ENCODE assay signal across 18 cellular contexts in the genomic region with DNA sequence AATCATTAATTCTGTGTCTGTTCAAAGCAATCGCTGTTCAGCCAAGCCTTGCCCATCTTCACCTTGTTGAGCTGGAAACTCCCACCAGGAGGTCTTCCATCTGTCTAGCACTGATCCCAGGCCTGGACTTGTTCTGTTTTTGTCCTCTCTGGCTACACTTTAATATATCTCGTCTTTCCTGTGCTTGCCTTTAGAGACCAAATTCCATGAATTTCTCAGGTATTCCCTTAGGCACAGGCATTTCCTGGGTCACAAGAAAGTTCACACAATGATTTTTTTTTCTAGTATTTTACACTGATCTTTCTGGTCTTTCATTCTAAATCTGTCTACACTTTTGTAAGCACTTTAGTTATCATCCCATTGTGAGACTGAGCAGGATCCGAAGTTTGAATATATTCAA.
DNase-seq lines count a peak whose midpoint lies in the region; ATAC-seq, FAIRE-seq and TF ChIP-seq lines count a peak whose summit lies in the region.
"Had no signal": no experiment of that assay in that cellular context is flagged by ENCODE, and none has a peak within 500 bp of the region (broad histone marks: within the 10 kb centered on the region; RNA-seq: fewer than 3 reads in every experiment).

No MANE protein-coding gene starts in this region.

- H3K4me1 ChIP-seq in K562 (replicated peaks in 1 of 2; ENCODE audit: control insufficient read depth in 2 of 2, insufficient read depth in 2 of 2, low read length in 2 of 2) (peaks cover 13 to 21% of the 10 kb centered on the region in 2 experiments; a peak in 3 of 5 replicates), mesenchymal stem cell (ENCODE audit: control insufficient read depth, insufficient read depth, low read depth, low read length) (peaks cover 2% of the 10 kb centered on the region)

- H3K9ac ChIP-seq in K562 (ENCODE audit: insufficient read depth in 1 of 2, low read depth in 2 of 2, low read length in 2 of 2) (no peak overlapping the region), mesenchymal stem cell (ENCODE audit: low read length) (no peak overlapping the region)

- CTCF ChIA-PET in K562 (lab: Yijun Ruan, JAX; ENCODE audit: low intra/inter-chr PET ratio): no interaction called here

- H2BK12ac ChIP-seq in mesenchymal stem cell (ENCODE audit: low read length in 2 of 2): no peak overlapping the region

- H3K27me3 ChIP-seq in K562 (ENCODE audit: control insufficient read depth in 2 of 2, insufficient read depth in 2 of 2, low read length in 2 of 2) (no peaks in the 10 kb centered on the region), mesenchymal stem cell (ENCODE audit: control insufficient read depth in 1 of 2, insufficient read depth in 1 of 2, low read length in 2 of 2) (peaks cover 0 to 9% of the 10 kb centered on the region in 2 experiments)

- no peak overlapping the region for H3K18ac ChIP-seq in mesenchymal stem cell (ENCODE audit: low read depth in 1 of 2, low read length in 2 of 2)

- H4K20me1 ChIP-seq in K562 (replicated peaks; ENCODE audit: control insufficient read depth, insufficient read depth, low read length): no peaks in the 10 kb centered on the region

- H3K4me3 ChIP-seq in K562 (no peak overlapping the region), mesenchymal stem cell (ENCODE audit: insufficient read depth in 1 of 2, low read depth in 1 of 2, low read length in 2 of 2) (no peak overlapping the region)

- in situ Hi-C loops in K562 (cut with MboI): no loop called here

- H3K4me3 Mint-ChIP-seq in stimulated activated naive CD8-positive, alpha-beta T cell treated with anti-CD3 and anti-CD28 coated beads, Interleukin-15, Interleukin-2, amounts not matched to agents 100 ng/mL and 50 ng/mL, for 24 hours: no peak overlapping the region
- no peak overlapping the region for H3K4me3 Mint-ChIP-seq in stimulated activated naive CD8-positive, alpha-beta T cell treated with anti-CD3 and anti-CD28 coated beads, Interleukin-15, amount 100 ng/mL, for 72 hours
- H3K4me3 Mint-ChIP-seq: B cell; CD4-positive, alpha-beta T cell had no signal

- no peak for TF ChIP-seq CTCF in K562 (IDR thresholded peaks at IDR 0.05 in 2 of 3, conservative IDR thresholded peaks at IDR 0.05 in 1 of 3; ENCODE audit: insufficient read depth in 2 of 3, low read depth in 1 of 3, low read length in 3 of 3)

- no peak overlapping the region for H3K4ac ChIP-seq in mesenchymal stem cell (ENCODE audit: low read depth in 1 of 2, low read length in 2 of 2)

- BruUV-seq in K562 (replicated peaks; lab: Mats Ljungman, UMichigan): no TSS peak

- H3K4me2 ChIP-seq in K562 (ENCODE audit: insufficient read depth, low read length) (no peak overlapping the region), mesenchymal stem cell (ENCODE audit: low read length, poor library complexity, severe bottlenecking) (no peak overlapping the region)

- no peak overlapping the region for H2BK5ac ChIP-seq in mesenchymal stem cell (ENCODE audit: low read depth, low read length, poor library complexity, severe bottlenecking)

- H3K79me1 ChIP-seq in mesenchymal stem cell (replicated peaks; ENCODE audit: low read length, poor library complexity, severe bottlenecking): no peaks in the 10 kb centered on the region

- TF ChIP-seq EP300 in K562 (IDR thresholded peaks at IDR 0.05; ENCODE audit: low read length): no peak

- H2BK15ac ChIP-seq in mesenchymal stem cell (ENCODE audit: low read depth, poor library complexity, severe bottlenecking): no peak overlapping the region

- H3K79me2 ChIP-seq in K562 (ENCODE audit: control insufficient read depth, insufficient read depth, low read length): no peaks in the 10 kb centered on the region

- no peaks in the 10 kb centered on the region for H3K36me3 ChIP-seq in K562 (ENCODE audit: control insufficient read depth, insufficient read depth, low read length)
- no peaks in the 10 kb centered on the region for H3K36me3 ChIP-seq in mesenchymal stem cell (ENCODE audit: control insufficient read depth in 1 of 2, insufficient read depth in 2 of 2, low read depth in 1 of 2, low read length in 2 of 2)

- no peaks in the 10 kb centered on the region for H3K27me3 Mint-ChIP-seq in stimulated activated naive CD8-positive, alpha-beta T cell treated with anti-CD3 and anti-CD28 coated beads, Interleukin-15, Interleukin-2, amounts not matched to agents 100 ng/mL and 50 ng/mL, for 24 hours
- H3K27me3 Mint-ChIP-seq in stimulated activated naive CD8-positive, alpha-beta T cell treated with anti-CD3 and anti-CD28 coated beads, Interleukin-15, amount 100 ng/mL, for 72 hours: no peaks in the 10 kb centered on the region
- H3K27me3 Mint-ChIP-seq: B cell; CD4-positive, alpha-beta T cell had no signal

- peaks cover 97% of the 10 kb centered on the region for H3K4me1 Mint-ChIP-seq in stimulated activated naive CD8-positive, alpha-beta T cell treated with anti-CD3 and anti-CD28 coated beads, Interleukin-15, Interleukin-2, amounts not matched to agents 100 ng/mL and 50 ng/mL, for 24 hours (ENCODE audit: low read depth)
- H3K4me1 Mint-ChIP-seq in stimulated activated naive CD8-positive, alpha-beta T cell treated with anti-CD3 and anti-CD28 coated beads, Interleukin-15, amount 100 ng/mL, for 72 hours: peaks cover 89% of the 10 kb centered on the region

- H2BK120ac ChIP-seq in mesenchymal stem cell (ENCODE audit: low read depth, low read length): no peak overlapping the region

- no peak overlapping the region for H4K91ac ChIP-seq in mesenchymal stem cell (ENCODE audit: low read length)

- H3K9me3 ChIP-seq in K562 (replicated peaks; ENCODE audit: control insufficient read depth, insufficient read depth, low read depth, low read length) (no peaks in the 10 kb centered on the region), mesenchymal stem cell (ENCODE audit: control insufficient read depth, low read length) (no peaks in the 10 kb centered on the region)

- no peak for TF ChIP-seq RAD21 in K562 (CRISPR knock-in tag; conservative IDR thresholded peaks at IDR 0.05 in 1 of 2, IDR thresholded peaks at IDR 0.05 in 1 of 2)

- no peaks in the 10 kb centered on the region for H3K36me3 Mint-ChIP-seq in stimulated activated naive CD8-positive, alpha-beta T cell treated with anti-CD3 and anti-CD28 coated beads, Interleukin-15, Interleukin-2, amounts not matched to agents 100 ng/mL and 50 ng/mL, for 24 hours (ENCODE audit: low read depth)

- no peak overlapping the region for H3K23ac ChIP-seq in mesenchymal stem cell (ENCODE audit: low read length in 2 of 2)

- WGBS in K562 (ENCODE audit: insufficient coverage, low coverage, missing lambda C conversion rate): 28% methylated on average over 3 of the region's 3 CpGs
- 66% methylated on average over 3 of the region's 3 CpGs for WGBS in mesenchymal stem cell

- no peak overlapping the region for H4K8ac ChIP-seq in mesenchymal stem cell (ENCODE audit: low read length)

- DNase-seq in stimulated activated naive CD8-positive, alpha-beta T cell treated with anti-CD3 and anti-CD28 coated beads, Interleukin-15, amount 100 ng/mL, for 72 hours: no peak
- DNase-seq in K562 (ENCODE audit: extremely low read depth in 1 of 4, low spot score in 3 of 4): no peak
- DNase-seq in mesenchymal stem cell: no peak
- DNase-seq in OCI-M2 (lab: John Stamatoyannopoulos, UW; ENCODE audit: unreplicated experiment): no peak
- no peak for DNase-seq in ecto neural progenitor cell (ENCODE audit: low spot score)
- DNase-seq in HuH-7.5 (ENCODE audit: low spot score): no peak
- DNase-seq: ACHN; CD4-positive, alpha-beta T cell; H7; IMR-90; NCI-H1417; NCI-H1930; NCI-H510A treated with DMSO at 0.1 percent for 48 hours; SIG-M5 had no signal

- POLR2A ChIA-PET in K562 (lab: Yijun Ruan, JAX): interaction anchor here (1.0 kb wide), 1 partner anchor 23 kb away, joined by 3 read pairs; no protein-coding TSS in a partner anchor

- no peaks in the 10 kb centered on the region for H3K9me3 Mint-ChIP-seq in stimulated activated naive CD8-positive, alpha-beta T cell treated with anti-CD3 and anti-CD28 coated beads, Interleukin-15, Interleukin-2, amounts not matched to agents 100 ng/mL and 50 ng/mL, for 24 hours
- H3K9me3 Mint-ChIP-seq in stimulated activated naive CD8-positive, alpha-beta T cell treated with anti-CD3 and anti-CD28 coated beads, Interleukin-15, amount 100 ng/mL, for 72 hours: peaks cover 0 to 11% of the 10 kb centered on the region in 2 donors
- H3K9me3 Mint-ChIP-seq: CD4-positive, alpha-beta T cell had no signal

- H3K27ac ChIP-seq in K562 (ENCODE audit: extremely low read depth, low read depth, low read length): no peak overlapping the region
- H3K27ac ChIP-seq in mesenchymal stem cell (ENCODE audit: low read length, poor library complexity, severe bottlenecking): peak overlapping the region; percentile 61

- intact Hi-C loops in K562 (cut with micrococcal nuclease): no loop called here

- H3K27ac Mint-ChIP-seq in stimulated activated naive CD8-positive, alpha-beta T cell treated with anti-CD3 and anti-CD28 coated beads, Interleukin-15, Interleukin-2, amounts not matched to agents 100 ng/mL and 50 ng/mL, for 24 hours: peak overlapping the region; percentile 51
- no peak overlapping the region for H3K27ac Mint-ChIP-seq in stimulated activated naive CD8-positive, alpha-beta T cell treated with anti-CD3 and anti-CD28 coated beads, Interleukin-15, amount 100 ng/mL, for 72 hours
- H3K27ac Mint-ChIP-seq: B cell; CD4-positive, alpha-beta T cell had no signal

- FAIRE-seq in K562 (lab: Jason Lieb, UNC): peak; percentile 61
- FAIRE-seq: D721Med, RCC 7860 had no signal

- H2AFZ ChIP-seq in K562 (ENCODE audit: low read depth, low read length) (no peak overlapping the region), mesenchymal stem cell (ENCODE audit: low read depth, low read length) (no peak overlapping the region)

- no peak for TF ChIP-seq POLR2A in K562 (conservative IDR thresholded peaks at IDR 0.05)

- no peak overlapping the region for H2AK5ac ChIP-seq in mesenchymal stem cell (ENCODE audit: low read length, severe bottlenecking)

- ATAC-seq in stimulated activated naive CD8-positive, alpha-beta T cell treated with anti-CD3 and anti-CD28 coated beads, Interleukin-15, amount 100 ng/mL, for 72 hours: no peak
- ATAC-seq in K562: no peak

- H3K14ac ChIP-seq in mesenchymal stem cell (ENCODE audit: low read length in 2 of 2): no peak overlapping the region

- no peaks in the 10 kb centered on the region for H3K9me1 ChIP-seq in K562 (ENCODE audit: control insufficient read depth, insufficient read depth, low read length)

TF ChIP-seq in K562, 482 proteins besides CTCF, POLR2A, EP300 and RAD21 (continues in another document):
- TF ChIP-seq JUN (IDR thresholded peaks at IDR 0.05; ENCODE audit: borderline replicate concordance, low read depth, low read length): no peak
- TF ChIP-seq JUN (CRISPR knock-in tag; IDR thresholded peaks at IDR 0.05; ENCODE audit: borderline replicate concordance): no peak
- no peak for TF ChIP-seq NR2C1 (IDR thresholded peaks at IDR 0.05)
- no peak for TF ChIP-seq NR2C1 (tag; IDR thresholded peaks at IDR 0.05)
- TF ChIP-seq ZNF408 (CRISPR knock-in tag; IDR thresholded peaks at IDR 0.05; ENCODE audit: low read depth): no peak
- no peak for TF ChIP-seq HNRNPK (IDR thresholded peaks at IDR 0.05; ENCODE audit: low read depth, low read length, poor library complexity, severe bottlenecking)
- TF ChIP-seq ZSCAN29 (IDR thresholded peaks at IDR 0.05): no peak
- no peak for TF ChIP-seq RFX1 (IDR thresholded peaks at IDR 0.05)
- TF ChIP-seq ZNF830 (CRISPR knock-in tag; IDR thresholded peaks at IDR 0.05): no peak
- no peak for TF ChIP-seq PHF8 (IDR thresholded peaks at IDR 0.05; ENCODE audit: borderline replicate concordance, low read length)
